8 cellular contexts compared by ENCODE assay signal in genomic region chr7:99407849-99408346, GRCh38. TPM values are rescaled to one million over a fixed set of nuclear protein-coding genes. Genes with fewer than 3 reads are reported as not detected.
DNase-seq lines count a peak whose midpoint lies in the region; ATAC-seq and TF ChIP-seq lines count a peak whose summit lies in the region.

No MANE protein-coding gene starts in this region.

- no peak overlapping the region for H2BK12ac ChIP-seq in neuronal stem cell (ENCODE audit: low read length)

- H2BK120ac ChIP-seq in neuronal stem cell (ENCODE audit: low read depth, low read length): peak overlapping the region; percentile 5

- H3K4ac ChIP-seq in neuronal stem cell (ENCODE audit: low read length): no peak overlapping the region

- no peak overlapping the region for H4K91ac ChIP-seq in neuronal stem cell (ENCODE audit: low read depth, low read length, poor library complexity)

- H2AFZ ChIP-seq in neuronal stem cell (ENCODE audit: low read length): peak overlapping the region; percentile 95

- H3K4me2 ChIP-seq in neuronal stem cell (ENCODE audit: insufficient read depth, low read length, poor library complexity, severe bottlenecking): peak overlapping the region; percentile 56

- H2BK5ac ChIP-seq in neuronal stem cell (ENCODE audit: low read length): peak overlapping the region; percentile 79

- CTCF ChIA-PET in BJ (lab: Yijun Ruan, JAX): interaction anchor here (1.2 to 1.4 kb wide), 4 partner anchors 15 to 100 kb away, joined by 3 to 6 read pairs (median 4); no protein-coding TSS in a partner anchor

- TF ChIP-seq CTCF in BJ (IDR thresholded peaks at IDR 0.05; ENCODE audit: insufficient read depth, low read depth, low read length) (no peak), fibroblast of villous mesenchyme (IDR thresholded peaks at IDR 0.05; ENCODE audit: insufficient read depth, low read depth, low read length) (no peak)

- peak overlapping the region; percentile 67 for H3K4me3 ChIP-seq in BJ (ENCODE audit: low read depth, low read length)
- peak overlapping the region; percentile 96 for H3K4me3 ChIP-seq in fibroblast of villous mesenchyme (ENCODE audit: low read depth, low read length)
- peak overlapping the region; percentile 95 to 98 for H3K4me3 ChIP-seq in neuronal stem cell (ENCODE audit: low read length in 2 of 2)

- no peak overlapping the region for H2BK15ac ChIP-seq in neuronal stem cell (ENCODE audit: low read length)

- H3K18ac ChIP-seq in neuronal stem cell (ENCODE audit: low read length): peak overlapping the region; percentile 96

- peaks cover 2 to 18% of the 10 kb centered on the region in 2 donors for H3K4me1 ChIP-seq in neuronal stem cell (ENCODE audit: control insufficient read depth in 2 of 2, insufficient read depth in 1 of 2, low read depth in 1 of 2, low read length in 2 of 2)

- H3K27me3 ChIP-seq in BJ (ENCODE audit: control insufficient read depth, insufficient read depth, low read length) (no peaks in the 10 kb centered on the region), neuronal stem cell (ENCODE audit: control insufficient read depth in 3 of 3, insufficient read depth in 3 of 3, low read depth in 1 of 3, low read length in 3 of 3) (no peaks in the 10 kb centered on the region)

- no peak overlapping the region for H3K23ac ChIP-seq in neuronal stem cell (ENCODE audit: low read depth, low read length, poor library complexity)

- peak overlapping the region; percentile 63 for H3K27ac ChIP-seq in neuronal stem cell (replicated peaks; ENCODE audit: low read length)

- DNase-seq in BJ (ENCODE audit: low read depth): peak; percentile 28
- peak; percentile 68 for DNase-seq in NCI-H226
- DNase-seq in activated gamma-delta T cell treated with anti-CD3 and anti-CD28 coated beads, Interleukin-2, amount 50 U/mL, for 16 hours (ENCODE audit: low read depth): peak; percentile 26
- peak; percentile 77 for DNase-seq in fibroblast of villous mesenchyme (ENCODE audit: low read depth)
- DNase-seq in neuronal stem cell (ENCODE audit: low spot score): no peak
- DNase-seq in ureter (ENCODE audit: low spot score): no peak

- peak overlapping the region; percentile 38 for H2AK5ac ChIP-seq in neuronal stem cell (ENCODE audit: low read depth, low read length)

- peaks cover 22% of the 10 kb centered on the region for H3K79me1 ChIP-seq in neuronal stem cell (ENCODE audit: low read depth, low read length)

- peaks cover 15% of the 10 kb centered on the region for H3K36me3 ChIP-seq in BJ (ENCODE audit: control insufficient read depth, insufficient read depth, low read length)
- peaks cover 30 to 57% of the 10 kb centered on the region in 2 donors for H3K36me3 ChIP-seq in neuronal stem cell (replicated peaks in 1 of 2; ENCODE audit: control insufficient read depth in 2 of 2, insufficient read depth in 2 of 2, low read length in 2 of 2)

- POLR2A ChIA-PET in BJ (lab: Charles Lee): no interaction called here

- no peaks in the 10 kb centered on the region for H3K9me3 ChIP-seq in neuronal stem cell (replicated peaks in 1 of 2; ENCODE audit: control insufficient read depth in 2 of 2, insufficient read depth in 1 of 2, low read depth in 1 of 2, low read length in 2 of 2)

- WGBS in neuronal stem cell (ENCODE audit: extremely low coverage in 2 of 2, insufficient read length in 2 of 2, insufficient replicate concordance in 1 of 2), 2 donors: no CpG with 5 or more reads among the region's 28 CpGs

- H4K8ac ChIP-seq in neuronal stem cell (ENCODE audit: low read depth, low read length): no peak overlapping the region

- ATAC-seq in GM19397 (IDR thresholded peaks at IDR 0.05; ENCODE audit: unreplicated experiment) (peak; percentile 1), HG02852 (IDR thresholded peaks at IDR 0.05; ENCODE audit: unreplicated experiment) (no peak)

- peak overlapping the region; percentile 95 for H3K9ac ChIP-seq in neuronal stem cell (ENCODE audit: low read depth, low read length, poor library complexity)

- H3K14ac ChIP-seq in neuronal stem cell (ENCODE audit: low read length): peak overlapping the region; percentile 65

RNA-seq across cellular contexts. Expression of gene PDAP1, which starts 0.5 kb away (rescaled TPM):
- 45.5 and 62.0 TPM in 2 replicates for polyA plus RNA-seq in BJ (2011; rRNA removed)
- 13.5 and 17.3 TPM in 2 replicates for polyA minus RNA-seq in BJ (2011; rRNA and poly(A)+ RNA removed)
- total RNA-seq in fibroblast of villous mesenchyme (34.5 and 38.0 TPM in 2 replicates), ureter (95.1 TPM)
- polyA plus RNA-seq in neuronal stem cell (2013, experiment 1 of 2): 126 TPM
- 129 TPM for polyA plus RNA-seq in neuronal stem cell (2013, experiment 2 of 2)

RNA-seq across cellular contexts. Expression of gene BUD31, which starts 0.9 kb away (rescaled TPM):
- 85.2 and 92.9 TPM in 2 replicates for polyA plus RNA-seq in BJ (2011; rRNA removed)
- 29.1 and 34.1 TPM in 2 replicates for polyA minus RNA-seq in BJ (2011; rRNA and poly(A)+ RNA removed)
- total RNA-seq in fibroblast of villous mesenchyme (101 and 170 TPM in 2 replicates), ureter (104 TPM)
- 118 TPM for polyA plus RNA-seq in neuronal stem cell (2013, experiment 1 of 2)
- 113 TPM for polyA plus RNA-seq in neuronal stem cell (2013, experiment 2 of 2)

RNA-seq across cellular contexts. Expression of gene PTCD1, which starts 30.7 kb away (rescaled TPM):
- 1.7 and 3.5 TPM in 2 replicates for polyA plus RNA-seq in BJ (2011; rRNA removed)
- polyA minus RNA-seq in BJ (2011; rRNA and poly(A)+ RNA removed): 1.7 and 2.4 TPM in 2 replicates
- 7.7 and 8.2 TPM in 2 replicates for total RNA-seq in fibroblast of villous mesenchyme
- 4.5 TPM for polyA plus RNA-seq in neuronal stem cell (2013, experiment 1 of 2)
- 4.8 TPM for polyA plus RNA-seq in neuronal stem cell (2013, experiment 2 of 2)
- total RNA-seq in ureter: 6.6 TPM

RNA-seq across cellular contexts. Expression of gene CPSF4, which starts 30.8 kb away (rescaled TPM):
- 33.6 and 40.1 TPM in 2 replicates for polyA plus RNA-seq in BJ (2011; rRNA removed)
- 27.6 and 47.2 TPM in 2 replicates for polyA minus RNA-seq in BJ (2011; rRNA and poly(A)+ RNA removed)
- 33.8 and 38.4 TPM in 2 replicates for total RNA-seq in fibroblast of villous mesenchyme
- 67.4 TPM for polyA plus RNA-seq in neuronal stem cell (2013, experiment 1 of 2)
- 65.7 TPM for polyA plus RNA-seq in neuronal stem cell (2013, experiment 2 of 2)
- total RNA-seq in ureter: 40.8 TPM

RNA-seq across cellular contexts. Expression of gene ARPC1B, which starts 33.4 kb away (rescaled TPM):
- polyA plus RNA-seq in BJ (2011; rRNA removed): 209 and 642 TPM in 2 replicates
- polyA minus RNA-seq in BJ (2011; rRNA and poly(A)+ RNA removed): 89.1 and 100 TPM in 2 replicates
- total RNA-seq in fibroblast of villous mesenchyme (186 and 241 TPM in 2 replicates), ureter (94.0 TPM)
- 33.4 TPM for polyA plus RNA-seq in neuronal stem cell (2013, experiment 1 of 2)
- 32.0 TPM for polyA plus RNA-seq in neuronal stem cell (2013, experiment 2 of 2)

Comparison
In these comparisons a context has a peak if more than half of its experiments do, and no peak if none do; other contexts are left out.
1. DNase-seq: peak in BJ (single experiment), NCI-H226 (single experiment), activated gamma-delta T cell treated with anti-CD3 and anti-CD28 coated beads, Interleukin-2, amount 50 U/mL, for 16 hours (single experiment) and fibroblast of villous mesenchyme (single experiment); none in neuronal stem cell (single experiment) and ureter (single experiment).
2. Peak in every context shown above with its lines, with median percentiles within 50 percentile points of each other: H3K4me3 ChIP-seq.